ENCODE assay signal across 1 cellular context in the genomic region with DNA sequence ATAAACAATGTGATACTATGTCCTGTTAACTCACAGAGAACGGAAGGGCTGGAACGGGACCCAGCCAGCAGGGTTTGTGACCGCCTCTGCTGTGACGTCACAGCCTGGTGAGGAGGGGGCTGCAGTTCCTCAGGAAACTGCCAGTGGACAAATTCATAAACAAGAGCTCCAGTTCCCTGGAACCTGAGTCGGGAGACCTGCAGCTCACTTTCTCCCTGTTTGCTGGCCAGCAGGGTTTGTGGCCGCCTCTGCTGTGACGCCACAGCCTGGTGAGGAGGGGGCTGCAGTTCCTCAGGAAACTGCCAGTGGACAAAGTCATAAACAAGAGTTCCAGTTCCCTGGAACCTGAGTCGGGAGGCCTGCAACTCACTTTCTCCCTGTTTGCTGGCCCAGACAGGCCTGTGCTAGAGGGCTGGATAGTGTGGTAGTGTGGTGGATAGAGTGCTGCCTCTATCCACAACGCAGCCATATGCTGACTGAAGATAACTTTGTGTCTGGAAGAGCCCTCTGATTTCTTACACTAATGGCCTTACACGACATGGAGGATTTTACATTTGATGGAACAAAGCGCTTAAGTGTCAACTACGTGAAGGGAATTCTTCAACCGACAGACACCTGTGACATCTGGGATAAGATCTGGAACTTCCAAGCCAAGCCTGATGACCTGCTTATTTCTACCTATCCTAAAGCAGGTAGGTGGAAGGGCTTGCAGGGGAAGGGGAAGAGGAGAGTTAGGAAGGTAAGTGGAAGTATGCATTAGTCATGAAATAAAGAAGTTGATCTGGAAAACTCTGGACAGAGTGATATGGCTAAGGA.
TF ChIP-seq lines count a peak whose summit lies in the region.

Gene SULT1C4, plus strand, starts transcription at position 140 of the 816 bp plus-strand sequence. Its CDS starts 384 bp downstream, at position 524.

TF ChIP-seq in HepG2, 621 proteins besides CTCF, POLR2A, EP300 and RAD21 (continued from another document and continues in another):
- TF ChIP-seq, protein P1, sequence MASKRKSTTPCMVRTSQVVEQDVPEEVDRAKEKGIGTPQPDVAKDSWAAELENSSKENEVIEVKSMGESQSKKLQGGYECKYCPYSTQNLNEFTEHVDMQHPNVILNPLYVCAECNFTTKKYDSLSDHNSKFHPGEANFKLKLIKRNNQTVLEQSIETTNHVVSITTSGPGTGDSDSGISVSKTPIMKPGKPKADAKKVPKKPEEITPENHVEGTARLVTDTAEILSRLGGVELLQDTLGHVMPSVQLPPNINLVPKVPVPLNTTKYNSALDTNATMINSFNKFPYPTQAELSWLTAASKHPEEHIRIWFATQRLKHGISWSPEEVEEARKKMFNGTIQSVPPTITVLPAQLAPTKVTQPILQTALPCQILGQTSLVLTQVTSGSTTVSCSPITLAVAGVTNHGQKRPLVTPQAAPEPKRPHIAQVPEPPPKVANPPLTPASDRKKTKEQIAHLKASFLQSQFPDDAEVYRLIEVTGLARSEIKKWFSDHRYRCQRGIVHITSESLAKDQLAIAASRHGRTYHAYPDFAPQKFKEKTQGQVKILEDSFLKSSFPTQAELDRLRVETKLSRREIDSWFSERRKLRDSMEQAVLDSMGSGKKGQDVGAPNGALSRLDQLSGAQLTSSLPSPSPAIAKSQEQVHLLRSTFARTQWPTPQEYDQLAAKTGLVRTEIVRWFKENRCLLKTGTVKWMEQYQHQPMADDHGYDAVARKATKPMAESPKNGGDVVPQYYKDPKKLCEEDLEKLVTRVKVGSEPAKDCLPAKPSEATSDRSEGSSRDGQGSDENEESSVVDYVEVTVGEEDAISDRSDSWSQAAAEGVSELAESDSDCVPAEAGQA (IDR thresholded peaks at IDR 0.05; ENCODE audit: low read depth) = no peak
- TF ChIP-seq, protein P1 (CRISPR knock-in tag; IDR thresholded peaks at IDR 0.05; ENCODE audit: borderline replicate concordance) = no peak
- TF ChIP-seq TEAD3 (CRISPR knock-in tag; optimal IDR thresholded peaks at IDR 0.05; ENCODE audit: borderline replicate concordance) = peak; percentile 6
- no peak for TF ChIP-seq ZNF468 (CRISPR knock-in tag; IDR thresholded peaks at IDR 0.05)
- 0 out of 2 replicates have a peak, but pooled peaks have one; percentile 52 for TF ChIP-seq MAFG (CRISPR knock-in tag; IDR thresholded peaks at IDR 0.05)
- 0 out of 2 replicates have a peak, but pooled peaks have one; percentile 52 for TF ChIP-seq ZNF276 (CRISPR knock-in tag; IDR thresholded peaks at IDR 0.05; ENCODE audit: low read depth)
- no peak for TF ChIP-seq ZNF691 (CRISPR knock-in tag; IDR thresholded peaks at IDR 0.05; ENCODE audit: borderline replicate concordance, low read depth)
- no peak for TF ChIP-seq NR2F1 (CRISPR knock-in tag; IDR thresholded peaks at IDR 0.05)
- TF ChIP-seq ZFP36 (IDR thresholded peaks at IDR 0.05; ENCODE audit: borderline replicate concordance, low read depth, low read length, partially characterized antibody) = no peak
- TF ChIP-seq NR2C2 (CRISPR knock-in tag; IDR thresholded peaks at IDR 0.05; ENCODE audit: borderline replicate concordance) = 0 out of 2 replicates have a peak, but pooled peaks have one; percentile 4
- TF ChIP-seq, protein P2, sequence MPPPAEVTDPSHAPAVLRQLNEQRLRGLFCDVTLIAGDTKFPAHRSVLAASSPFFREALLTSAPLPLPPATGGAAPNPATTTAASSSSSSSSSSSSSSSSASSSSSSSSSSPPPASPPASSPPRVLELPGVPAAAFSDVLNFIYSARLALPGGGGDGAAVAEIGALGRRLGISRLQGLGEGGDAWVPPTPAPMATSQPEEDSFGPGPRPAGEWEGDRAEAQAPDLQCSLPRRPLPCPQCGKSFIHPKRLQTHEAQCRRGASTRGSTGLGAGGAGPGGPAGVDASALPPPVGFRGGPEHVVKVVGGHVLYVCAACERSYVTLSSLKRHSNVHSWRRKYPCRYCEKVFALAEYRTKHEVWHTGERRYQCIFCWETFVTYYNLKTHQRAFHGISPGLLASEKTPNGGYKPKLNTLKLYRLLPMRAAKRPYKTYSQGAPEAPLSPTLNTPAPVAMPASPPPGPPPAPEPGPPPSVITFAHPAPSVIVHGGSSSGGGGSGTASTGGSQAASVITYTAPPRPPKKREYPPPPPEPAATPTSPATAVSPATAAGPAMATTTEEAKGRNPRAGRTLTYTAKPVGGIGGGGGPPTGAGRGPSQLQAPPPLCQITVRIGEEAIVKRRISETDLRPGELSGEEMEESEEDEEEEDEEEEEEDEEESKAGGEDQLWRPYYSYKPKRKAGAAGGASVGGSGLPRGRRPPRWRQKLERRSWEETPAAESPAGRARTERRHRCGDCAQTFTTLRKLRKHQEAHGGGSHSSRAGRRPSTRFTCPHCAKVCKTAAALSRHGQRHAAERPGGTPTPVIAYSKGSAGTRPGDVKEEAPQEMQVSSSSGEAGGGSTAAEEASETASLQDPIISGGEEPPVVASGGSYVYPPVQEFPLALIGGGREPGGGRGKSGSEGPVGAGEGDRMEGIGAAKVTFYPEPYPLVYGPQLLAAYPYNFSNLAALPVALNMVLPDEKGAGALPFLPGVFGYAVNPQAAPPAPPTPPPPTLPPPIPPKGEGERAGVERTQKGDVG (CRISPR knock-in tag; IDR thresholded peaks at IDR 0.05; ENCODE audit: borderline replicate concordance) = no peak
- TF ChIP-seq, protein P3, sequence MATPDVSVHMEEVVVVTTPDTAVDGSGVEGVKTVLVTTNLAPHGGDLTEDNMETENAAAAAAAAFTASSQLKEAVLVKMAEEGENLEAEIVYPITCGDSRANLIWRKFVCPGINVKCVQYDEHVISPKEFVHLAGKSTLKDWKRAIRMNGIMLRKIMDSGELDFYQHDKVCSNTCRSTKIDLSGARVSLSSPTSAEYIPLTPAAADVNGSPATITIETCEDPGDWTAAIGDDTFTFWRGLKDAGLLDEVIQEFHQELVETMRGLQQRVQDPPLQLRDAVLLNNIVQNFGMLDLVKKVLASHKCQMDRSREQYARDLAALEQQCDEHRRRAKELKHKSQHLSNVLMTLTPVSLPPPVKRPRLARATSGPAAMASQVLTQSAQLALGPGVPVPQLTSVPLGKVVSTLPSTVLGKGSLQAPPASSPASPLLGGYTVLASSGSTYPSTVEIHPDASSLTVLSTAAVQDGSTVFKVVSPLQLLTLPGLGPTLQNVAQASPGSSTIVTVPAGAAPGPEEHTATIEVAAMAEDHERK (CRISPR knock-in tag; IDR thresholded peaks at IDR 0.05; ENCODE audit: low read depth) = no peak
- TF ChIP-seq, protein P4, sequence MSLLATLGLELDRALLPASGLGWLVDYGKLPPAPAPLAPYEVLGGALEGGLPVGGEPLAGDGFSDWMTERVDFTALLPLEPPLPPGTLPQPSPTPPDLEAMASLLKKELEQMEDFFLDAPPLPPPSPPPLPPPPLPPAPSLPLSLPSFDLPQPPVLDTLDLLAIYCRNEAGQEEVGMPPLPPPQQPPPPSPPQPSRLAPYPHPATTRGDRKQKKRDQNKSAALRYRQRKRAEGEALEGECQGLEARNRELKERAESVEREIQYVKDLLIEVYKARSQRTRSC (CRISPR knock-in tag; IDR thresholded peaks at IDR 0.05; ENCODE audit: low read depth) = 0 out of 2 replicates have a peak, but pooled peaks have one; percentile 1
- TF ChIP-seq, protein P5, sequence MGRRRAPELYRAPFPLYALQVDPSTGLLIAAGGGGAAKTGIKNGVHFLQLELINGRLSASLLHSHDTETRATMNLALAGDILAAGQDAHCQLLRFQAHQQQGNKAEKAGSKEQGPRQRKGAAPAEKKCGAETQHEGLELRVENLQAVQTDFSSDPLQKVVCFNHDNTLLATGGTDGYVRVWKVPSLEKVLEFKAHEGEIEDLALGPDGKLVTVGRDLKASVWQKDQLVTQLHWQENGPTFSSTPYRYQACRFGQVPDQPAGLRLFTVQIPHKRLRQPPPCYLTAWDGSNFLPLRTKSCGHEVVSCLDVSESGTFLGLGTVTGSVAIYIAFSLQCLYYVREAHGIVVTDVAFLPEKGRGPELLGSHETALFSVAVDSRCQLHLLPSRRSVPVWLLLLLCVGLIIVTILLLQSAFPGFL (CRISPR knock-in tag; IDR thresholded peaks at IDR 0.05) = no peak
- TF ChIP-seq CBX5 (CRISPR knock-in tag; IDR thresholded peaks at IDR 0.05; ENCODE audit: borderline replicate concordance) = no peak
- no peak for TF ChIP-seq ZBTB42 (CRISPR knock-in tag; IDR thresholded peaks at IDR 0.05)
- TF ChIP-seq ZNF354B (CRISPR knock-in tag; IDR thresholded peaks at IDR 0.05) = no peak
- TF ChIP-seq ZNF770 (CRISPR knock-in tag; IDR thresholded peaks at IDR 0.05) = no peak
- peak; percentile 48; the same call in 1 of the 2 replicates for TF ChIP-seq SETDB1 (CRISPR knock-in tag; IDR thresholded peaks at IDR 0.05; ENCODE audit: borderline replicate concordance)
- TF ChIP-seq NFKB2 (CRISPR knock-in tag; IDR thresholded peaks at IDR 0.05; ENCODE audit: borderline replicate concordance) = no peak
- peak; percentile 66; the same call in 1 of the 2 replicates for TF ChIP-seq MEF2D (CRISPR knock-in tag; IDR thresholded peaks at IDR 0.05)
- no peak for TF ChIP-seq TCF12 (IDR thresholded peaks at IDR 0.05)
- no peak for TF ChIP-seq TCF12 (CRISPR knock-in tag; IDR thresholded peaks at IDR 0.05)
- no peak for TF ChIP-seq ATRX (CRISPR knock-in tag; IDR thresholded peaks at IDR 0.05; ENCODE audit: borderline replicate concordance)
- no peak for TF ChIP-seq TAF15 (IDR thresholded peaks at IDR 0.05; ENCODE audit: low read depth, low read length, poor library complexity, severe bottlenecking)
- peak; percentile 60; the same call in 1 of the 2 replicates for TF ChIP-seq ZBTB38 (CRISPR knock-in tag; IDR thresholded peaks at IDR 0.05)
- 0 out of 2 replicates have a peak, but pooled peaks have one; percentile 49 for TF ChIP-seq ZNF713 (CRISPR knock-in tag; IDR thresholded peaks at IDR 0.05)
- TF ChIP-seq ZNF530 (CRISPR knock-in tag; IDR thresholded peaks at IDR 0.05; ENCODE audit: low read depth) = no peak
- peak; percentile 89; the same call in 1 of the 2 replicates for TF ChIP-seq ZNF572 (CRISPR knock-in tag; IDR thresholded peaks at IDR 0.05)
- peak; percentile 80 for TF ChIP-seq ZBTB21 (CRISPR knock-in tag; IDR thresholded peaks at IDR 0.05)
- TF ChIP-seq XRCC5 (optimal IDR thresholded peaks at IDR 0.05; ENCODE audit: low read length) = peak; percentile 50
- TF ChIP-seq, protein P6, sequence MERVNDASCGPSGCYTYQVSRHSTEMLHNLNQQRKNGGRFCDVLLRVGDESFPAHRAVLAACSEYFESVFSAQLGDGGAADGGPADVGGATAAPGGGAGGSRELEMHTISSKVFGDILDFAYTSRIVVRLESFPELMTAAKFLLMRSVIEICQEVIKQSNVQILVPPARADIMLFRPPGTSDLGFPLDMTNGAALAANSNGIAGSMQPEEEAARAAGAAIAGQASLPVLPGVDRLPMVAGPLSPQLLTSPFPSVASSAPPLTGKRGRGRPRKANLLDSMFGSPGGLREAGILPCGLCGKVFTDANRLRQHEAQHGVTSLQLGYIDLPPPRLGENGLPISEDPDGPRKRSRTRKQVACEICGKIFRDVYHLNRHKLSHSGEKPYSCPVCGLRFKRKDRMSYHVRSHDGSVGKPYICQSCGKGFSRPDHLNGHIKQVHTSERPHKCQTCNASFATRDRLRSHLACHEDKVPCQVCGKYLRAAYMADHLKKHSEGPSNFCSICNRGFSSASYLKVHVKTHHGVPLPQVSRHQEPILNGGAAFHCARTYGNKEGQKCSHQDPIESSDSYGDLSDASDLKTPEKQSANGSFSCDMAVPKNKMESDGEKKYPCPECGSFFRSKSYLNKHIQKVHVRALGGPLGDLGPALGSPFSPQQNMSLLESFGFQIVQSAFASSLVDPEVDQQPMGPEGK (CRISPR knock-in tag; IDR thresholded peaks at IDR 0.05) = no peak
- no peak for TF ChIP-seq SP2 (CRISPR knock-in tag; IDR thresholded peaks at IDR 0.05)
